19 cellular contexts compared by ENCODE assay signal in the genomic region with DNA sequence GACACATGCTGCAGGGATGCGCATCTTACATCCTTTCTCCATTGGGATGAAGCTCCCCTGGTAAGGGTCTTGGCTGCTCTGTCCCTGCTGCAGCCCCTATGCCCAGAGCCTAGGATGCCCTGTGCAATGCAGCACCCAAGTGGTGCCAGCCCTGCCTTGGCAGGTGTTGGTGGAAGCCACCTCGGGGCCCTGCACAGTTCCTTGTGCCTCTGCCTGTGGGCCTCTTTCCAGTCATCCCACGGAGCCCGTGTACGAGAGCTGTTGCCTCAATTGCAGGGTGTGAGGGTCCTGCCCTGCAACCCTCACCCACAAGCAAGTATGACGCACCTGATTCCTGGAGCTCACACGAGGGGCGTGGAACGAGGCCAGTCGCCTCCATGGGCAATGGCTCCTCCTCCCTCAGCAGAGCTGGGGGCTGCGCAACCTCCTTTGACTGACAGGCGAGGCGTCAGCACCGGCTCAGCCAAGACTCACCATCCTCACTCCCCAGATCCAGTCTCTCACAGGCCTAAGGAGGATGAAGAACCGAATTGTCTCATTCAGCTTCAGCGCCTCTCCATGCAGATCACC.
"Had no signal": no experiment of that assay in that cellular context is flagged by ENCODE, and none has a peak within 500 bp of the region (broad histone marks: within the 10 kb centered on the region; RNA-seq: fewer than 3 reads in every experiment).

No MANE protein-coding gene starts in this region.

- H3K4me1 Mint-ChIP-seq: memory B cell had no signal

- H3K4me3 Mint-ChIP-seq: memory B cell; natural killer cell treated with Interleukin-12 subunit alpha and Interleukin-12 subunit beta and Interleukin-15 and Interleukin-18, amount 100 ng/mL, for 72 hours; neural progenitor cell; type B pancreatic cell had no signal

- H3K36me3 ChIP-seq: esophagus muscularis mucosa, gastrocnemius medialis, left lung, lower lobe of right lung, neural progenitor cell, right atrium auricular region, suprapubic skin, thyroid gland had no signal

- H3K4me2 ChIP-seq: neural progenitor cell had no signal

- DNase-seq: effector memory CD4-positive, alpha-beta T cell; gastrocnemius medialis; islet precursor cell; left lung; lower lobe of right lung; midbrain; occipital lobe; small intestine; stimulated activated CD4-positive, alpha-beta T cell treated with anti-CD3 and anti-CD28 coated beads, Interleukin-12 subunit alpha, Interleukin-12 subunit beta, amount 100 ng/mL, for 4 hours; stimulated activated naive CD8-positive, alpha-beta T cell treated with anti-CD3 and anti-CD28 coated beads, Interleukin-15, Interleukin-2, amounts not matched to agents 100 U/mL and 50 U/mL, for 24 hours; thyroid gland had no signal

- H3K9me3 Mint-ChIP-seq: natural killer cell treated with Interleukin-12 subunit alpha and Interleukin-12 subunit beta and Interleukin-15 and Interleukin-18, amount 100 ng/mL, for 72 hours; neural progenitor cell; type B pancreatic cell had no signal

- H3K27me3 ChIP-seq: gastrocnemius medialis, neural progenitor cell, right atrium auricular region, thyroid gland had no signal

- H3K27ac ChIP-seq: epithelial cell of prostate, esophagus muscularis mucosa, gastrocnemius medialis, left lung, lower lobe of right lung, neural progenitor cell, right atrium auricular region, suprapubic skin, thyroid gland had no signal

- H3K9me3 ChIP-seq: esophagus muscularis mucosa, gastrocnemius medialis, left lung, lower lobe of right lung, right atrium auricular region, suprapubic skin, thyroid gland had no signal

- H3K4me1 ChIP-seq: esophagus muscularis mucosa, gastrocnemius medialis, left lung, lower lobe of right lung, neural progenitor cell, right atrium auricular region, suprapubic skin, thyroid gland had no signal

- H3K27ac Mint-ChIP-seq: memory B cell; natural killer cell treated with Interleukin-12 subunit alpha and Interleukin-12 subunit beta and Interleukin-15 and Interleukin-18, amount 100 ng/mL, for 72 hours; neural progenitor cell; type B pancreatic cell had no signal

- H3K4me3 ChIP-seq: esophagus muscularis mucosa, gastrocnemius medialis, left lung, lower lobe of right lung, neural progenitor cell, right atrium auricular region, suprapubic skin, thyroid gland had no signal

- H3K36me3 Mint-ChIP-seq: memory B cell; natural killer cell treated with Interleukin-12 subunit alpha and Interleukin-12 subunit beta and Interleukin-15 and Interleukin-18, amount 100 ng/mL, for 72 hours; neural progenitor cell; type B pancreatic cell had no signal

- ATAC-seq: gastrocnemius medialis; left lung; stimulated activated naive CD8-positive, alpha-beta T cell treated with anti-CD3 and anti-CD28 coated beads, Interleukin-15, Interleukin-2, amounts not matched to agents 100 U/mL and 50 U/mL, for 24 hours had no signal

- H2AFZ ChIP-seq: neural progenitor cell had no signal

- H3K9ac ChIP-seq: neural progenitor cell had no signal
